21 cellular contexts compared by ENCODE assay signal in genomic region chr6:127436578-127437110, GRCh38. TPM values are rescaled to one million over a fixed set of nuclear protein-coding genes. Genes with fewer than 3 reads are reported as not detected.
A peak's percentile ranks its signal among the peaks of the same experiment; 100 is the strongest.
DNase-seq lines count a peak whose midpoint lies in the region; ATAC-seq, FAIRE-seq and TF ChIP-seq lines count a peak whose summit lies in the region.
"Had no signal": no experiment of that assay in that cellular context is flagged by ENCODE, and none has a peak within 500 bp of the region (broad histone marks: within the 10 kb centered on the region; RNA-seq: fewer than 3 reads in every experiment).

No MANE protein-coding gene starts in this region.

- TF ChIP-seq CTCF in WERI-Rb-1 (IDR thresholded peaks at IDR 0.05; ENCODE audit: low read depth, low read length) (no peak), glutamatergic neuron (IDR thresholded peaks at IDR 0.05; ENCODE audit: partially characterized antibody, unreplicated experiment) (no peak), pancreas (IDR thresholded peaks at IDR 0.05) (no peak)

- H3K36me3 Mint-ChIP-seq in glutamatergic neuron (ENCODE audit: unreplicated experiment), result no peaks in the 10 kb centered on the region
- H3K36me3 Mint-ChIP-seq: CD8-positive, alpha-beta T cell had no signal

- no peak overlapping the region; the same call in 1 of the 2 replicates for H3K27ac ChIP-seq in WERI-Rb-1
- H3K27ac ChIP-seq in pancreas, result no peak overlapping the region

- no peaks in the 10 kb centered on the region for H3K4me1 ChIP-seq in pancreas

- H3K27me3 ChIP-seq in WERI-Rb-1 (ENCODE audit: insufficient read depth, low read depth, severe bottlenecking) (no peaks in the 10 kb centered on the region), pancreas (no peaks in the 10 kb centered on the region)

- ATAC-seq in pancreas, result no peak
- no peak for ATAC-seq in HG03442 (IDR thresholded peaks at IDR 0.05; ENCODE audit: unreplicated experiment)
- ATAC-seq: CD8-positive, alpha-beta T cell; GM12878 had no signal

- no peaks in the 10 kb centered on the region for H3K36me3 ChIP-seq in WERI-Rb-1
- no peaks in the 10 kb centered on the region for H3K36me3 ChIP-seq in pancreas

- H3K27ac Mint-ChIP-seq in glutamatergic neuron (ENCODE audit: unreplicated experiment), result peak overlapping the region; percentile 52
- H3K27ac Mint-ChIP-seq: B cell; CD8-positive, alpha-beta T cell had no signal

- peak overlapping the region; percentile 65 for H3K4me3 ChIP-seq in WERI-Rb-1 (ENCODE audit: low read depth, low read length)
- H3K4me3 ChIP-seq in pancreas, result no peak overlapping the region
- H3K4me3 ChIP-seq: GM12878 had no signal

- 67 to 80% methylated on average over 3 of the region's 3 CpGs for WGBS in pancreas, 2 donors

- peaks cover 2% of the 10 kb centered on the region for H3K9me3 Mint-ChIP-seq in glutamatergic neuron (ENCODE audit: unreplicated experiment)
- H3K9me3 Mint-ChIP-seq: CD8-positive, alpha-beta T cell had no signal

- peaks cover 17% of the 10 kb centered on the region for H3K4me1 Mint-ChIP-seq in glutamatergic neuron (ENCODE audit: low read depth, unreplicated experiment)
- H3K4me1 Mint-ChIP-seq: B cell had no signal

- no peak for FAIRE-seq in pancreas (lab: Jason Lieb, UNC)
- FAIRE-seq: GM12878, GM18507, H54, HTR-8/SVneo, RCC 7860 had no signal

- H3K27me3 Mint-ChIP-seq in glutamatergic neuron (ENCODE audit: unreplicated experiment), result no peaks in the 10 kb centered on the region

- H3K4me3 Mint-ChIP-seq in glutamatergic neuron (ENCODE audit: unreplicated experiment), result no peak overlapping the region
- H3K4me3 Mint-ChIP-seq: B cell; CD8-positive, alpha-beta T cell had no signal

- intact Hi-C loops in pancreas (cut with DNase I), result no loop called here

- H3K9me3 ChIP-seq in WERI-Rb-1 (ENCODE audit: severe bottlenecking) (no peaks in the 10 kb centered on the region), pancreas (no peaks in the 10 kb centered on the region)

- DNase-seq in COLO829 (ENCODE audit: low spot score) (peak; percentile 26), DMS79 treated with DMSO at 0.1 percent for 48 hours (lab: John Stamatoyannopoulos, UW) (peak; percentile 16), WERI-Rb-1 (no peak), glutamatergic neuron (no peak), pancreas (no peak), cortex of kidney (lab: John Stamatoyannopoulos, UW) (no peak)
- DNase-seq: CD8-positive, alpha-beta T cell; DMS153; MV-4-11; NCI-H1417 treated with DMSO at 0.1 percent for 48 hours; NCI-H2029; NCI-H446; NCI-H774; SIG-M5 had no signal

RNA-seq across cellular contexts. Expression of gene KIAA0408, which starts 22.5 kb away (rescaled TPM):
- total RNA-seq in glutamatergic neuron (ENCODE audit: unreplicated experiment) (110 TPM), pancreas (1 to 10 TPM in 3 of 6 donors, under 1 TPM in 3; 0.09 to 1.3 (median 0.72) TPM)
- polyA plus RNA-seq in pancreas, result 1 to 10 TPM; 1.3 to 4.9 TPM

Comparison
In these comparisons a context has a peak if more than half of its experiments do, and no peak if none do; other contexts are left out.
1. DNase-seq: peak in COLO829 (single experiment) and DMS79 treated with DMSO at 0.1 percent for 48 hours (single experiment); none in WERI-Rb-1 (single experiment), glutamatergic neuron (single experiment), pancreas (0 of 6) and cortex of kidney (single experiment).
2. RNA of gene KIAA0408, which starts 22.5 kb away (total RNA-seq): 110 TPM in glutamatergic neuron (single experiment); 0.09 to 1.3 TPM in pancreas; every median in the first group is over 10 times any median in the second.